Comparison of ENCODE assay signal across 22 cellular contexts in the genomic region with DNA sequence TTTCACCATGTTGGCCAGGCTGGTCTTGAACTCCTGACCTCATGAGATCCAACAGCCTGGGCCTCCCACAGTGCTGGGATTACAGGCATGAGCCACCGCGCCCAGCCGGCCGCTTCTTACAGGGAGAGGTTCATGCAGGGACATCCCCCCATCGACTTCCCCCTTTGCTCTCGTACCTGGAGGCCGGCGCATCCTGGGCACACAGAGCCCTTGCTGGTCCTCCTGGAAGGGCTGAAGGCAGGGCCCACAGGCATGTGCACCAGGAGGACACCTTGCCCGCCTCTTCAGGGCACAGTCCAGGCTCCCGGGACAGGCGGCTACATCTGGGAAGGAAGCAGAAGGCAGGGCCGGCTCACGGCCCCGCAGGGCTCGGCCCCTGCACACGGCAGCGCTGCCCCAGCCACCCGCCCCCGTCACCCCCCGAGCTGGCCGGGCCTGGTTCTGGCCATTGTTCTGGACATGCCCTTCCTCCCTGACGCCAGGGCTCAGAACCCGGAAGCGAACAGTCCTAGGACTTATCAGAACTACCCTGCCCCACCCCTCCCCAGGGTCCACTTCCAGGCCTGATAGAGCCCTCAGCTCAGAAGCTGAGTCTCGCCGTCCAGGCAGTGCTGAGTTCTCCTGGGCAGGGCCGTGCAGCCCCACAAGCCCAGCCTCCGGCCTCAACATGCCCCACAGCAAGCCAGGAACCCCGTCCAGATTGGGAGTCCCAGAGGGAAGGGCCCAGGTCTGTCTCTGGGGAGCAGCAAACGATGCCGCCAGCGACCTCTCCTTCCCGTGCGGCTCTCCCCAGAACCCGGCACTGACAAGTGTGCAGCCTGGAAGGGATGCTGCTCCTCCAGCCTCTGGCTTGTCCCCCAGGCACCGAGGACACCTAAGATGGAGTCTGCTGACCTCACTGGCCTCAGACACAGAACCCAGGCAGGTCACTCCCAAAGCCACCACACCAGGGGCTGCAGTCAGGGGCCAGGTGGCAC. TPM values are rescaled to one million over a fixed set of nuclear protein-coding genes. Genes with fewer than 3 reads are reported as not detected.
DNase-seq lines count a peak whose midpoint lies in the region; ATAC-seq, FAIRE-seq and TF ChIP-seq lines count a peak whose summit lies in the region.
"Had no signal": no experiment of that assay in that cellular context is flagged by ENCODE, and none has a peak within 500 bp of the region (broad histone marks: within the 10 kb centered on the region; RNA-seq: fewer than 3 reads in every experiment).

No MANE protein-coding gene starts in this region.

- no TSS peak for BruUV-seq in mammary epithelial cell (replicated peaks; lab: Mats Ljungman, UMichigan)

- no peak overlapping the region for H2AFZ ChIP-seq in mammary epithelial cell (ENCODE audit: low read depth, low read length)

- H3K9me3 ChIP-seq in breast epithelium (no peaks in the 10 kb centered on the region), mammary epithelial cell (replicated peaks; ENCODE audit: insufficient read depth, low read length) (no peaks in the 10 kb centered on the region), mucosa of stomach (ENCODE audit: control insufficient read depth, low read length) (no peaks in the 10 kb centered on the region), uterus (no peaks in the 10 kb centered on the region)
- H3K9me3 ChIP-seq: A549 had no signal

- H3K4me3 ChIP-seq in breast epithelium (peak overlapping the region; percentile 15 to 91 (median 28)), mammary epithelial cell (replicated peaks in 1 of 3; ENCODE audit: insufficient read depth in 1 of 3, low read depth in 2 of 3, low read length in 3 of 3) (no peak overlapping the region), fibroblast of the aortic adventitia (ENCODE audit: low read depth, low read length) (peak overlapping the region; percentile 46), mucosa of stomach (ENCODE audit: low read length) (no peak overlapping the region), uterus (no peak overlapping the region)
- H3K4me3 ChIP-seq: A549 had no signal

- peaks cover 0 to 11% of the 10 kb centered on the region in 2 donors for H3K27me3 ChIP-seq in breast epithelium
- no peaks in the 10 kb centered on the region for H3K27me3 ChIP-seq in mammary epithelial cell (ENCODE audit: insufficient read depth, low read length)
- peaks cover 7% of the 10 kb centered on the region for H3K27me3 ChIP-seq in mucosa of stomach (ENCODE audit: control insufficient read depth, insufficient read depth, low read length)
- no peaks in the 10 kb centered on the region for H3K27me3 ChIP-seq in uterus

- CTCF ChIA-PET in mammary epithelial cell (lab: Charles Lee; ENCODE audit: low non-redundant PET), result no interaction called here

- H3K9ac ChIP-seq in mammary epithelial cell (ENCODE audit: insufficient read depth, low read length) (no peak overlapping the region), mucosa of stomach (ENCODE audit: low read length) (peak overlapping the region; percentile 1)

- ATAC-seq in HG03108 (IDR thresholded peaks at IDR 0.05; ENCODE audit: unreplicated experiment), result no peak
- ATAC-seq: A549; activated CD4-positive, CD25-positive, alpha-beta regulatory T cell treated with anti-CD3 and anti-CD28 coated beads, Interleukin-2, amount 50 U/mL, for 24 hours; sciatic nerve; T-cell had no signal

- 89% methylated on average over 14 of the region's 36 CpGs for WGBS in mammary epithelial cell (ENCODE audit: low coverage, missing lambda C conversion rate)

- TF ChIP-seq CTCF in breast epithelium (IDR thresholded peaks at IDR 0.05) (no peak), mammary epithelial cell (conservative IDR thresholded peaks at IDR 0.05 in 1 of 2, IDR thresholded peaks at IDR 0.05 in 1 of 2; ENCODE audit: extremely low read depth in 1 of 2, insufficient read depth in 1 of 2, low read depth in 1 of 2, low read length in 2 of 2) (no peak), fibroblast of the aortic adventitia (IDR thresholded peaks at IDR 0.05; ENCODE audit: insufficient read depth, low read length) (no peak), uterus (IDR thresholded peaks at IDR 0.05) (no peak)

- in situ Hi-C loops in mammary epithelial cell (cut with MboI; ENCODE audit: low sequenced_read_pairs in 2 of 2), result loop anchor here in 1 of 2 donors (25.0 kb wide), 1 partner anchor 256 kb away; the partner anchor contains the start of genes CCDC183 and TMEM141

- DNase-seq in breast epithelium (ENCODE audit: low spot score in 2 of 2), result no peak
- DNase-seq in mammary epithelial cell, result no peak
- peak; percentile 37 for DNase-seq in fibroblast of the aortic adventitia (ENCODE audit: low read depth)
- DNase-seq in uterus, result peak in 1 of 2 donors; percentile 68
- no peak for DNase-seq in GM12891 (ENCODE audit: insufficient read length, low spot score)
- no peak for DNase-seq in NCI-H2107 treated with DMSO at 0.1 percent for 48 hours (lab: John Stamatoyannopoulos, UW; ENCODE audit: unreplicated experiment)
- DNase-seq: activated CD8-positive, alpha-beta memory T cell treated with anti-CD3 and anti-CD28 coated beads, Interleukin-2, amount 50 U/mL, for 48 hours; activated naive CD4-positive, alpha-beta T cell treated with anti-CD3 and anti-CD28 coated beads for 36 hours; CD4-positive, alpha-beta memory T cell; mesendoderm; NCI-H2081 treated with DMSO at 0.1 percent for 48 hours; NCI-H774; stimulated activated CD4-positive, alpha-beta T cell treated with anti-CD3 and anti-CD28 coated beads, Interleukin-4, amount 100 ng/mL, for 4 hours; T-cell; trophoblast cell had no signal

- H3K36me3 ChIP-seq in breast epithelium, result no peaks in the 10 kb centered on the region
- H3K36me3 ChIP-seq in mammary epithelial cell (ENCODE audit: insufficient read depth, low read length), result no peaks in the 10 kb centered on the region
- H3K36me3 ChIP-seq in mucosa of stomach (ENCODE audit: control insufficient read depth, insufficient read depth, low read length), result no peaks in the 10 kb centered on the region
- H3K36me3 ChIP-seq in uterus, result no peaks in the 10 kb centered on the region

- dilution Hi-C loops in mammary epithelial cell (cut with HindIII; ENCODE audit: low sequenced_read_pairs), result no loop called here

- intact Hi-C loops in breast epithelium (cut with DNase I; ENCODE audit: low total_unique reads), result no loop called here
- intact Hi-C loops in mammary epithelial cell (cut with micrococcal nuclease), result no loop called here
- intact Hi-C loops in uterus (cut with DNase I; ENCODE audit: low total_unique reads), result no loop called here

- TF ChIP-seq POLR2A in breast epithelium (IDR thresholded peaks at IDR 0.05) (no peak), uterus (IDR thresholded peaks at IDR 0.05) (peak in 1 of 2 donors; percentile 13), GM12891 (IDR thresholded peaks at IDR 0.05; ENCODE audit: low read depth, low read length) (no peak)

- H3K4me2 ChIP-seq in mammary epithelial cell (ENCODE audit: insufficient read depth, low read depth, low read length), result no peak overlapping the region

- H3K79me2 ChIP-seq in mammary epithelial cell (ENCODE audit: insufficient read depth, low read length), result peaks cover 7% of the 10 kb centered on the region

- no peaks in the 10 kb centered on the region for H4K20me1 ChIP-seq in mammary epithelial cell (ENCODE audit: insufficient read depth, low read length)

- no peak for FAIRE-seq in GM12891 (lab: Jason Lieb, UNC)
- FAIRE-seq: A549, HTR-8/SVneo had no signal

- H3K4me1 ChIP-seq in breast epithelium (peaks cover 10 to 12% of the 10 kb centered on the region in 2 donors), mammary epithelial cell (ENCODE audit: insufficient read depth, low read length) (peaks cover 22% of the 10 kb centered on the region), mucosa of stomach (ENCODE audit: control insufficient read depth, insufficient read depth, low read length) (peaks cover 33% of the 10 kb centered on the region), uterus (peaks cover 0 to 5% of the 10 kb centered on the region in 2 donors)

- H3K27ac ChIP-seq in breast epithelium, result peak overlapping the region in 1 of 2 donors; percentile 66
- H3K27ac ChIP-seq in mammary epithelial cell (ENCODE audit: insufficient read depth, low read depth, low read length), result no peak overlapping the region
- peak overlapping the region; percentile 36 to 50 for H3K27ac ChIP-seq in uterus
- H3K27ac ChIP-seq: A549 had no signal

TF ChIP-seq in GM12891, 5 proteins besides CTCF, POLR2A, EP300 and RAD21 (continues in another document):
- no peak for TF ChIP-seq PAX5 (IDR thresholded peaks at IDR 0.05; ENCODE audit: insufficient read depth, low read length, severe bottlenecking)
- TF ChIP-seq POLR2AphosphoS5 (IDR thresholded peaks at IDR 0.05; ENCODE audit: low read depth, low read length), result no peak

RNA-seq across cellular contexts. Expression of gene NPDC1, which starts 2.9 kb away (rescaled TPM):
- total RNA-seq in breast epithelium (10 to 100 TPM; 21.9 to 63.9 (median 63.1) TPM), mammary epithelial cell (10 to 100 TPM; 15.5 to 86.8 TPM), fibroblast of the aortic adventitia (ENCODE audit: low replicate concordance) (23.8 and 31.6 TPM in 2 replicates), uterus (100 to 1,000 TPM in 1 of 4 donors, 10 to 100 TPM in 3; 25.2 to 221 (median 59.2) TPM)
- 19.3 TPM for polyA plus RNA-seq in mammary epithelial cell
- polyA minus RNA-seq in mammary epithelial cell, result 12.7 TPM
- 2.2 TPM for polyA plus RNA-seq in GM12891 (2012; ENCODE audit: low read depth, missing spikeins)

RNA-seq across cellular contexts. Expression of gene ENTPD2, which starts 10.8 kb away (rescaled TPM):
- 1 to 10 TPM in 2 of 3 donors, under 1 TPM in 1; 0.16 to 6.7 (median 3.6) TPM for total RNA-seq in breast epithelium
- 10 to 100 TPM; 15.5 to 19.5 TPM for total RNA-seq in mammary epithelial cell
- polyA plus RNA-seq in mammary epithelial cell, result 3.5 TPM
- 21.7 TPM for polyA minus RNA-seq in mammary epithelial cell
- total RNA-seq in fibroblast of the aortic adventitia (ENCODE audit: low replicate concordance), result 0.09 TPM in 1 of 2 replicates, not detected in the other
- 10 to 100 TPM in 1 of 4 donors, 1 to 10 TPM in 1, not detected in 2; 2.4 to 11.5 TPM for total RNA-seq in uterus
- 5.7 TPM for polyA plus RNA-seq in GM12891 (2012; ENCODE audit: low read depth, missing spikeins)
- total RNA-seq: activated naive CD4-positive, alpha-beta T cell treated with anti-CD3 and anti-CD28 coated beads for 36 hours; CD4-positive, alpha-beta memory T cell; Daoy had no signal
- polyA plus RNA-seq: CD4-positive, alpha-beta memory T cell had no signal

RNA-seq across cellular contexts. Expression of gene FUT7, which starts 11.2 kb away (rescaled TPM):
- not detected for total RNA-seq in breast epithelium
- not detected for total RNA-seq in mammary epithelial cell
- not detected for polyA plus RNA-seq in mammary epithelial cell
- not detected for polyA minus RNA-seq in mammary epithelial cell
- not detected in 2 replicates for total RNA-seq in fibroblast of the aortic adventitia (ENCODE audit: low replicate concordance)
- not detected for total RNA-seq in uterus
- not detected for polyA plus RNA-seq in GM12891 (2012; ENCODE audit: low read depth, missing spikeins)
- total RNA-seq: activated naive CD4-positive, alpha-beta T cell treated with anti-CD3 and anti-CD28 coated beads for 36 hours; Daoy had no signal
- polyA plus RNA-seq: A549 had no signal

RNA-seq across cellular contexts. Expression of gene ABCA2, which starts 15.0 kb away (rescaled TPM):
- 10 to 100 TPM; 17.0 to 30.6 (median 18.9) TPM for total RNA-seq in breast epithelium
- 10 to 100 TPM; 28.8 to 44.3 TPM for total RNA-seq in mammary epithelial cell
- 24.9 TPM for polyA plus RNA-seq in mammary epithelial cell
- polyA minus RNA-seq in mammary epithelial cell, result 45.9 TPM
- 21.0 and 25.0 TPM in 2 replicates for total RNA-seq in fibroblast of the aortic adventitia (ENCODE audit: low replicate concordance)
- total RNA-seq in uterus, result 10 to 100 TPM; 24.8 to 36.9 (median 26.1) TPM
- polyA plus RNA-seq in GM12891 (2012; ENCODE audit: low read depth, missing spikeins), result 3.1 TPM

RNA-seq across cellular contexts. Expression of gene SAPCD2, which starts 27.3 kb away (rescaled TPM):
- total RNA-seq in breast epithelium, result 1 to 10 TPM in 2 of 3 donors, under 1 TPM in 1; 0.96 to 2.9 (median 2.8) TPM
- 1 to 10 TPM; 1.0 to 6.9 TPM for total RNA-seq in mammary epithelial cell
- polyA plus RNA-seq in mammary epithelial cell, result 3.9 TPM
- polyA minus RNA-seq in mammary epithelial cell, result 1.7 TPM
- 0.41 and 1.5 TPM in 2 replicates for total RNA-seq in fibroblast of the aortic adventitia (ENCODE audit: low replicate concordance)
- 1 to 10 TPM in 2 of 4 donors, under 1 TPM in 1, not detected in 1; 0.15 to 5.9 (median 1.0) TPM for total RNA-seq in uterus
- polyA plus RNA-seq in GM12891 (2012; ENCODE audit: low read depth, missing spikeins), result 1.3 TPM

Comparison
In these comparisons a context has a peak if more than half of its experiments do, and no peak if none do; other contexts are left out.
1. H3K4me3 ChIP-seq: peak in breast epithelium (3 of 3) and fibroblast of the aortic adventitia (single experiment); none in mammary epithelial cell (0 of 3), mucosa of stomach (single experiment) and uterus (0 of 2).